In the genomic region with DNA sequence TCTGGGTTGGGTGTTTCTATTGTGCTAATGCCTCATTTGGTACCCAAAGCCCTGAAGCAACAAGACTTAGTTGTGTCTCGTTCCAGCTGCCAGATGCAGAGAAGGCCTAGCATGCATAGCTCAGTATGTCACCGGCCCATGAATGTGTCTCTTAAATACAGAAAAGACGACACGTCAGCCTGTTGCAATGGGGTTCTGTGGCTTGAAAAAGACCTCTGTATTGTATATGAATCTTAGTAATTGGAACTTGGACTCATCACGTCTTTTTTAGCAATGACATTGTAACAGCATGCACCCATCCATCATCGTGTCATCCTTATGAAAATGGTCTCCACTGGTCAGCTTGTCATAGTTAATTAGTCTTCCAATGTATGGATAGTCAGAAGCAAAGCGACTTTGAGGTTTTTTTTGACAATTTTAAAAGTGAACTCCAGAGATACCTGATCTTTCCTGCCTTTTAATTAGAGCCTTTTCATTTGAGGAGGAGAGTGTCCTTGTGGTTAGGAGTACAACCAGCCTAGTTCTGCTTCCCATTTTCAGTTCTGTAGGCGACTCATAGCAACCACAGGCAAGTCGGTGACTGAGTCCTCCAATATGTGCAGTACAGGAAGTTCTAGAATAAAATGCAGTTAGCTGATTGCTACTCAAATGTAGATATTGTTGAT, we compare ENCODE assay signal across 8 cellular contexts.
DNase-seq lines count a peak whose midpoint lies in the region; ATAC-seq and TF ChIP-seq lines count a peak whose summit lies in the region.

No MANE protein-coding gene starts in this region.

- H3K9me3 ChIP-seq in adrenal gland (replicated peaks in 1 of 3), result no peaks in the 10 kb centered on the region

- H3K4me1 ChIP-seq in adrenal gland (replicated peaks in 1 of 2), result no peaks in the 10 kb centered on the region

- H3K27ac ChIP-seq in adrenal gland, result no peak overlapping the region

- no peaks in the 10 kb centered on the region for H3K36me3 ChIP-seq in adrenal gland (replicated peaks in 1 of 2)

- ATAC-seq in GM21381 (IDR thresholded peaks at IDR 0.05; ENCODE audit: unreplicated experiment) (peak; percentile 69), HG03469 (IDR thresholded peaks at IDR 0.05; ENCODE audit: unreplicated experiment) (peak; percentile 67)

- no peaks in the 10 kb centered on the region for H3K27me3 ChIP-seq in adrenal gland

- intact Hi-C loops in adrenal gland (cut with DNase I), result no loop called here

- DNase-seq in GM04504 (ENCODE audit: low read depth), result peak; percentile 32
- DNase-seq in dedifferentiated amniotic fluid mesenchymal stem cell (ENCODE audit: extremely low spot score), result peak; percentile 56
- DNase-seq in adrenal gland, result no peak
- no peak for DNase-seq in activated CD8-positive, alpha-beta memory T cell treated with anti-CD3 and anti-CD28 coated beads, Interleukin-2, amount 50 U/mL, for 4 hours
- DNase-seq in cerebellar cortex (ENCODE audit: low spot score), result no peak
- DNase-seq in DMS114 treated with DMSO at 0.1 percent for 48 hours (lab: John Stamatoyannopoulos, UW; ENCODE audit: unreplicated experiment), result no peak

- no peak for TF ChIP-seq POLR2A in adrenal gland (IDR thresholded peaks at IDR 0.05)

- H3K4me3 ChIP-seq in adrenal gland, result no peak overlapping the region

- TF ChIP-seq CTCF in adrenal gland (IDR thresholded peaks at IDR 0.05), result no peak

- 62 to 82% (median 78%) methylated on average over 9 of the region's 9 CpGs for WGBS in adrenal gland, 4 donors

Comparison
In these comparisons a context has a peak if more than half of its experiments do, and no peak if none do; other contexts are left out.
1. DNase-seq: peak in GM04504 (single experiment) and dedifferentiated amniotic fluid mesenchymal stem cell (single experiment); none in adrenal gland (0 of 7), activated CD8-positive, alpha-beta memory T cell treated with anti-CD3 and anti-CD28 coated beads, Interleukin-2, amount 50 U/mL, for 4 hours (single experiment), cerebellar cortex (single experiment) and DMS114 treated with DMSO at 0.1 percent for 48 hours (single experiment).